ENCODE assay signal across 23 cellular contexts in genomic region chr9:5278486-5278885, GRCh38. TPM values are rescaled to one million over a fixed set of nuclear protein-coding genes. Genes with fewer than 3 reads are reported as not detected.
DNase-seq lines count a peak whose midpoint lies in the region; ATAC-seq, FAIRE-seq and TF ChIP-seq lines count a peak whose summit lies in the region.
"Had no signal": no experiment of that assay in that cellular context is flagged by ENCODE, and none has a peak within 500 bp of the region (broad histone marks: within the 10 kb centered on the region; RNA-seq: fewer than 3 reads in every experiment).

No MANE protein-coding gene starts in this region.

- no peak for TF ChIP-seq POLR2A in GM12878 (IDR thresholded peaks at IDR 0.05; ENCODE audit: low read depth, low read length)

- in situ Hi-C loops in GM13977 (cut with MboI; ENCODE audit: low pct_unique_long_range_greater_than_20kb, low sequenced_read_pairs, unreplicated experiment): no loop called here
- in situ Hi-C loops in GM12878 (cut with MboI): no loop called here

- no peaks in the 10 kb centered on the region for H3K27me3 Mint-ChIP-seq in activated naive CD8-positive, alpha-beta T cell treated with anti-CD3 and anti-CD28 coated beads, Interleukin-2, amount 50 U/mL, for 24 hours
- H3K27me3 Mint-ChIP-seq: naive thymus-derived CD8-positive, alpha-beta T cell had no signal

- no peaks in the 10 kb centered on the region for H3K9me3 Mint-ChIP-seq in activated naive CD8-positive, alpha-beta T cell treated with anti-CD3 and anti-CD28 coated beads, Interleukin-2, amount 50 U/mL, for 24 hours

- TF ChIP-seq RAD21 in GM12878 (IDR thresholded peaks at IDR 0.05; ENCODE audit: insufficient read depth, low read depth, low read length): no peak

- H3K4me3 Mint-ChIP-seq in activated naive CD8-positive, alpha-beta T cell treated with anti-CD3 and anti-CD28 coated beads, Interleukin-2, amount 50 U/mL, for 24 hours: no peak overlapping the region
- H3K4me3 Mint-ChIP-seq: activated CD4-positive, alpha-beta T cell treated with anti-CD3 and anti-CD28 coated beads, Interleukin-2, amount 10 ng/mL, durations not matched to agents 24 days and 14 days; naive thymus-derived CD8-positive, alpha-beta T cell had no signal

- no peak overlapping the region for H3K27ac Mint-ChIP-seq in activated naive CD8-positive, alpha-beta T cell treated with anti-CD3 and anti-CD28 coated beads, Interleukin-2, amount 50 U/mL, for 24 hours
- H3K27ac Mint-ChIP-seq: activated CD4-positive, alpha-beta T cell treated with anti-CD3 and anti-CD28 coated beads, Interleukin-2, amount 10 ng/mL, durations not matched to agents 24 days and 14 days; naive thymus-derived CD8-positive, alpha-beta T cell had no signal

- peak overlapping the region; percentile 63 for H2AFZ ChIP-seq in GM12878 (ENCODE audit: control insufficient read depth, low read depth, low read length)

- 64% methylated on average over 2 of the region's 2 CpGs for WGBS in GM12878 (ENCODE audit: insufficient coverage, insufficient replicate concordance, low lambda C conversion rate, missing lambda C conversion rate)

- ATAC-seq in GM21576 (IDR thresholded peaks at IDR 0.05; ENCODE audit: unreplicated experiment) (peak; percentile 64), HG03565 (IDR thresholded peaks at IDR 0.05; ENCODE audit: unreplicated experiment) (peak; percentile 79), GM12878 (peak; percentile 83), HG02588 (IDR thresholded peaks at IDR 0.05; ENCODE audit: unreplicated experiment) (no peak), HG03439 (IDR thresholded peaks at IDR 0.05; ENCODE audit: unreplicated experiment) (no peak)
- ATAC-seq in activated naive CD8-positive, alpha-beta T cell treated with anti-CD3 and anti-CD28 coated beads, Interleukin-2, amount 50 U/mL, for 24 hours: no peak
- ATAC-seq: heart right ventricle; lower lobe of right lung; naive thymus-derived CD8-positive, alpha-beta T cell; PC-3 had no signal

- intact Hi-C loops in GM12878 (cut with micrococcal nuclease; ENCODE audit: unreplicated experiment): no loop called here

- H3K9ac ChIP-seq in GM12878 (ENCODE audit: control insufficient read depth, insufficient read depth, low read length): no peak overlapping the region

- peak; percentile 18 for FAIRE-seq in GM12878 (lab: Jason Lieb, UNC)
- FAIRE-seq: HTR-8/SVneo had no signal

- H3K9me3 ChIP-seq in GM12878 (replicated peaks; ENCODE audit: control insufficient read depth, insufficient read depth, low read length): peaks cover 2% of the 10 kb centered on the region; the same call in 1 of the 3 replicates
- H3K9me3 ChIP-seq: lower lobe of right lung, prostate gland, thoracic aorta had no signal

- BruUV-seq in GM12878 (replicated peaks; lab: Mats Ljungman, UMichigan): no TSS peak

- peak; percentile 25 for DNase-seq in GM13977 (ENCODE audit: low spot score)
- peak; percentile 13 for DNase-seq in GM12878 (ENCODE audit: low read depth, low spot score)
- no peak for DNase-seq in activated naive CD8-positive, alpha-beta T cell treated with anti-CD3 and anti-CD28 coated beads, Interleukin-2, amount 50 U/mL, for 24 hours
- no peak for DNase-seq in C1 segment of cervical spinal cord (lab: John Stamatoyannopoulos, UW)
- DNase-seq: activated CD4-positive, alpha-beta T cell treated with anti-CD3 and anti-CD28 coated beads, Interleukin-2, amount 10 ng/mL, durations not matched to agents 24 days and 14 days; anterior cingulate cortex; Calu3; effector memory CD4-positive, alpha-beta T cell; heart right ventricle; lower lobe of right lung; naive thymus-derived CD8-positive, alpha-beta T cell; NCI-H1694 treated with DMSO at 0.1 percent for 48 hours; PC-3 had no signal

- H3K4me1 ChIP-seq in GM12878 (ENCODE audit: control insufficient read depth, insufficient read depth, low read length): peaks cover 2% of the 10 kb centered on the region; the same call in 1 of the 2 replicates
- H3K4me1 ChIP-seq: heart right ventricle, lower lobe of right lung, prostate gland had no signal

- CTCF ChIA-PET in GM12878 (lab: Yijun Ruan, JAX): interaction anchor here (1.0 kb wide), 1 partner anchor 10 kb away, joined by 4 read pairs; no protein-coding TSS in a partner anchor

- TF ChIP-seq CTCF in GM13977 (IDR thresholded peaks at IDR 0.05; ENCODE audit: extremely low read depth, insufficient read depth, missing control alignments) (no peak), GM12878 (IDR thresholded peaks at IDR 0.05 in 2 of 3, conservative IDR thresholded peaks at IDR 0.05 in 1 of 3; ENCODE audit: control insufficient read depth in 2 of 3, extremely low read depth in 1 of 3, insufficient read depth in 1 of 3, low read depth in 3 of 3, low read length in 3 of 3) (no peak)

- H3K4me1 Mint-ChIP-seq in activated naive CD8-positive, alpha-beta T cell treated with anti-CD3 and anti-CD28 coated beads, Interleukin-2, amount 50 U/mL, for 24 hours: no peaks in the 10 kb centered on the region
- H3K4me1 Mint-ChIP-seq: activated CD4-positive, alpha-beta T cell treated with anti-CD3 and anti-CD28 coated beads, Interleukin-2, amount 10 ng/mL, durations not matched to agents 24 days and 14 days; naive thymus-derived CD8-positive, alpha-beta T cell had no signal

- H3K4me2 ChIP-seq in GM12878 (ENCODE audit: control insufficient read depth, insufficient read depth): no peak overlapping the region
- H3K4me2 ChIP-seq: smooth muscle cell had no signal

- H3K36me3 Mint-ChIP-seq in activated naive CD8-positive, alpha-beta T cell treated with anti-CD3 and anti-CD28 coated beads, Interleukin-2, amount 50 U/mL, for 24 hours (ENCODE audit: low read depth): no peaks in the 10 kb centered on the region

- SMC1A ChIA-PET in GM12878 (lab: Charles Lee; ENCODE audit: uncharacterized antibody, unreplicated experiment): interaction anchor here (1.5 kb wide), 1 partner anchor 10 kb away, joined by 3 read pairs; no protein-coding TSS in a partner anchor

- RAD21 ChIA-PET in GM12878 (lab: Charles Lee; ENCODE audit: unreplicated experiment): no interaction called here

- no peak overlapping the region for H3K27ac ChIP-seq in GM12878 (ENCODE audit: control insufficient read depth, insufficient read depth)
- H3K27ac ChIP-seq: heart right ventricle, lower lobe of right lung, prostate gland, thoracic aorta had no signal

- H3K79me2 ChIP-seq in GM12878 (ENCODE audit: control insufficient read depth, insufficient read depth, low read length): no peaks in the 10 kb centered on the region

- no peak overlapping the region for H3K4me3 ChIP-seq in GM12878
- H3K4me3 ChIP-seq: heart right ventricle, lower lobe of right lung, prostate gland, smooth muscle cell, thoracic aorta had no signal

- H3K36me3 ChIP-seq in GM12878 (ENCODE audit: control insufficient read depth in 2 of 2, insufficient read depth in 2 of 2, low read length in 1 of 2): no peaks in the 10 kb centered on the region
- H3K36me3 ChIP-seq: heart right ventricle, lower lobe of right lung, prostate gland, thoracic aorta had no signal

- TF ChIP-seq EP300 in GM12878 (IDR thresholded peaks at IDR 0.05; ENCODE audit: borderline replicate concordance in 1 of 2, control insufficient read depth in 1 of 2, low read depth in 2 of 2, low read length in 2 of 2): no peak

- no peaks in the 10 kb centered on the region for H3K27me3 ChIP-seq in GM12878 (replicated peaks in 1 of 2; ENCODE audit: control insufficient read depth in 2 of 2, insufficient read depth in 2 of 2, low read length in 1 of 2)

- POLR2A ChIA-PET in GM12878 (lab: Charles Lee): no interaction called here

- H4K20me1 ChIP-seq in GM12878 (ENCODE audit: control insufficient read depth, insufficient read depth): no peaks in the 10 kb centered on the region

TF ChIP-seq in GM12878, 131 proteins besides CTCF, POLR2A, EP300 and RAD21:
- TF ChIP-seq SPI1 (IDR thresholded peaks at IDR 0.05; ENCODE audit: borderline replicate concordance, insufficient read depth, low read depth, low read length) (peak; percentile 95), IRF4 (IDR thresholded peaks at IDR 0.05; ENCODE audit: low read depth, low read length) (0 out of 2 replicates have a peak, but pooled peaks have one; percentile 12), NRF1 (conservative IDR thresholded peaks at IDR 0.05; ENCODE audit: low read depth, low read length) (no peak)
TF ChIP-seq in GM12878: peak in this region for 2.

RNA-seq across cellular contexts. Expression of gene RLN2, which starts 26.0 kb away (rescaled TPM):
- 0.88 and 2.2 TPM in 2 replicates for total RNA-seq in GM12878 (2013; cell fraction: nucleolus; rRNA removed)
- total RNA-seq in GM12878 (2014; rRNA removed): 5.8 and 6.0 TPM in 2 replicates
- total RNA-seq in GM12878 (2014; rRNA removed; fragmentation: Illumina TruSeq; extraction: Trizol): 5.9 and 7.1 TPM in 2 replicates
- total RNA-seq in GM12878 (2021): 3.3 and 3.9 TPM in 2 replicates
- 1.4 TPM for polyA plus RNA-seq in GM12878 (2011; ENCODE audit: low read depth)
- 5.3 and 6.1 TPM in 2 replicates for polyA plus RNA-seq in GM12878 (2011; rRNA removed)
- 1.4 and 1.9 TPM in 2 replicates for polyA plus RNA-seq in GM12878 (2011; cell fraction: cytosol; rRNA removed)
- polyA plus RNA-seq in GM12878 (2011; cell fraction: nucleus; rRNA removed): 0.84 and 0.97 TPM in 2 replicates
- 2.8 and 2.9 TPM in 2 replicates for polyA plus RNA-seq in GM12878 (2012)
- polyA plus RNA-seq in GM12878 (2014; fragmentation: Illumina TruSeq; extraction: Trizol): 4.4 and 6.6 TPM in 2 replicates
- polyA plus RNA-seq in GM12878 (2014; fragmentation: Nextera tagmentation; extraction: Ambion mirVana): 10 to 100 TPM; 15.0 to 15.7 TPM
- 4.7 and 5.4 TPM in 2 replicates for polyA plus RNA-seq in GM12878 (2014; rRNA removed)
- 1 to 10 TPM; 6.1 to 8.3 TPM for polyA plus RNA-seq in GM12878 (2016; fragmentation: Nextera tagmentation; extraction: Ambion mirVana)
- 0.41 and 0.88 TPM in 2 replicates for polyA minus RNA-seq in GM12878 (2011; rRNA and poly(A)+ RNA removed)
- polyA minus RNA-seq in GM12878 (2011; cell fraction: cytosol; rRNA and poly(A)+ RNA removed): not detected in 2 replicates
- polyA minus RNA-seq in GM12878 (2011; cell fraction: nucleus; rRNA and poly(A)+ RNA removed): 0.60 and 0.67 TPM in 2 replicates
- total RNA-seq: fibroblast of lung, NCI-H460, PC-3, thoracic aorta had no signal
- polyA plus RNA-seq: fibroblast of lung had no signal

RNA-seq across cellular contexts. Expression of gene INSL4, which starts 47.3 kb away (rescaled TPM):
- 0.24 TPM in 1 of 2 replicates, not detected in the other for total RNA-seq in GM12878 (2013; cell fraction: nucleolus; rRNA removed)
- not detected in 2 replicates for total RNA-seq in GM12878 (2014; rRNA removed)
- not detected in 2 replicates for total RNA-seq in GM12878 (2014; rRNA removed; fragmentation: Illumina TruSeq; extraction: Trizol)
- total RNA-seq in GM12878 (2021): not detected in 2 replicates
- not detected for polyA plus RNA-seq in GM12878 (2011; ENCODE audit: low read depth)
- polyA plus RNA-seq in GM12878 (2011; rRNA removed): not detected in 2 replicates
- not detected in 2 replicates for polyA plus RNA-seq in GM12878 (2011; cell fraction: cytosol; rRNA removed)
- polyA plus RNA-seq in GM12878 (2011; cell fraction: nucleus; rRNA removed): not detected in 2 replicates
- polyA plus RNA-seq in GM12878 (2012): not detected in 2 replicates
- polyA plus RNA-seq in GM12878 (2014; fragmentation: Illumina TruSeq; extraction: Trizol): 0.03 TPM in 1 of 2 replicates, not detected in the other
- not detected for polyA plus RNA-seq in GM12878 (2014; fragmentation: Nextera tagmentation; extraction: Ambion mirVana)
- not detected in 2 replicates for polyA plus RNA-seq in GM12878 (2014; rRNA removed)
- polyA plus RNA-seq in GM12878 (2016; fragmentation: Nextera tagmentation; extraction: Ambion mirVana): not detected
- polyA minus RNA-seq in GM12878 (2011; rRNA and poly(A)+ RNA removed): not detected in 2 replicates
- not detected in 2 replicates for polyA minus RNA-seq in GM12878 (2011; cell fraction: cytosol; rRNA and poly(A)+ RNA removed)
- polyA minus RNA-seq in GM12878 (2011; cell fraction: nucleus; rRNA and poly(A)+ RNA removed): not detected in 2 replicates
- total RNA-seq: activated CD4-positive, alpha-beta T cell treated with anti-CD3 and anti-CD28 coated beads, Interleukin-2, amount 10 ng/mL, durations not matched to agents 24 days and 14 days; fibroblast of lung; heart right ventricle; lower lobe of right lung; naive thymus-derived CD8-positive, alpha-beta T cell; PC-3; prostate gland; thoracic aorta had no signal
- polyA plus RNA-seq: fibroblast of lung; heart right ventricle; naive thymus-derived CD8-positive, alpha-beta T cell had no signal

Comparison
In these comparisons a context has a peak if more than half of its experiments do, and no peak if none do; other contexts are left out.
1. DNase-seq: peak in GM13977 (single experiment) and GM12878 (single experiment); none in activated naive CD8-positive, alpha-beta T cell treated with anti-CD3 and anti-CD28 coated beads, Interleukin-2, amount 50 U/mL, for 24 hours (single experiment) and C1 segment of cervical spinal cord (0 of 14).
2. ATAC-seq: peak in GM21576 (single experiment), HG03565 (single experiment) and GM12878 (single experiment); none in HG02588 (single experiment), HG03439 (single experiment) and activated naive CD8-positive, alpha-beta T cell treated with anti-CD3 and anti-CD28 coated beads, Interleukin-2, amount 50 U/mL, for 24 hours (single experiment).